In the genomic region with DNA sequence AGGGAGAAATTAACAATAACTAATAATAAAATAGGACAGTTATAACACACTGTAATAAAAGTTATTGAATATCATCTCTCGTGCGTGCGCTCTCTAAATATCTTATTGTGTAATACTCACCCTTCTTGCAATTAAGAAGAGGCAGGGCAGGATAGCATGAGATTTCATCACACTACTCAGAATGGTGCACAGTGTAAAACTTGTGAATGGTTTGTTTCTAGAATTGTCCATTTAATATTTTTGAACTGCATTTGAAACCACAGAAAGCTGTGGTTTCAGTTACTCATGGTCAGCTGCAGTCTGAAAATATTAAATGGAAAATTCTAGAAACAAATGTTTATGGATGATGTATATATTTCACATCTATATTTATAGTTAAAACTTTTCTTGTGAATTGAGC, we compare ENCODE assay signal across 18 cellular contexts.
A peak's percentile ranks its signal among the peaks of the same experiment; 100 is the strongest.
DNase-seq lines count a peak whose midpoint lies in the region; ATAC-seq, FAIRE-seq and TF ChIP-seq lines count a peak whose summit lies in the region.
"Had no signal": no experiment of that assay in that cellular context is flagged by ENCODE, and none has a peak within 500 bp of the region (broad histone marks: within the 10 kb centered on the region; RNA-seq: fewer than 3 reads in every experiment).

No MANE protein-coding gene starts in this region.

- H4K91ac ChIP-seq in IMR-90 (ENCODE audit: insufficient read depth, low read depth, low read length), result no peak overlapping the region

- ATAC-seq in GM21381 (IDR thresholded peaks at IDR 0.05; ENCODE audit: unreplicated experiment) (peak; percentile 67), IMR-90 (ENCODE audit: low read depth) (peak; percentile 51)
- ATAC-seq: activated CD4-positive, CD25-positive, alpha-beta regulatory T cell treated with anti-CD3 and anti-CD28 coated beads, Interleukin-2, amount 50 U/mL, for 24 hours had no signal

- BruUV-seq in IMR-90 (replicated peaks; lab: Mats Ljungman, UMichigan), result no TSS peak

- H3K23ac ChIP-seq in IMR-90 (ENCODE audit: low read depth, low read length), result no peak overlapping the region

- no peak overlapping the region for H4K8ac ChIP-seq in IMR-90 (ENCODE audit: low read depth in 2 of 2, low read length in 2 of 2)

- CTCF ChIA-PET in IMR-90 (lab: Yijun Ruan, JAX) (no interaction called here), HEK293T (lab: Yijun Ruan, JAX) (no interaction called here)

- H3K9me1 ChIP-seq in IMR-90 (ENCODE audit: insufficient read depth, low read length), result peaks cover 4% of the 10 kb centered on the region; the same call in 1 of the 2 replicates

- no peak overlapping the region for H2BK120ac ChIP-seq in IMR-90 (ENCODE audit: low read depth, low read length)

- peaks cover 1% of the 10 kb centered on the region; the same call in 1 of the 2 replicates for H3K4me1 ChIP-seq in IMR-90 (ENCODE audit: control insufficient read depth, insufficient read depth, low read length)

- H3K4ac ChIP-seq in IMR-90 (ENCODE audit: low read depth, low read length), result no peak overlapping the region

- no peak overlapping the region for H3K14ac ChIP-seq in IMR-90 (replicated peaks; ENCODE audit: low read depth, low read length)

- no peak for TF ChIP-seq RAD21 in IMR-90 (IDR thresholded peaks at IDR 0.05; ENCODE audit: low read length)

- H3K9me3 ChIP-seq in IMR-90 (ENCODE audit: control insufficient read depth, insufficient read depth, low read length), result no peaks in the 10 kb centered on the region

- no peaks in the 10 kb centered on the region for H3K36me3 ChIP-seq in IMR-90 (ENCODE audit: control insufficient read depth, insufficient read depth, low read length)

- no peak overlapping the region for H3K56ac ChIP-seq in IMR-90 (ENCODE audit: extremely low read depth, insufficient read depth, low read length)

- no peaks in the 10 kb centered on the region for H3K79me1 ChIP-seq in IMR-90 (ENCODE audit: low read depth in 1 of 2, low read length in 2 of 2)

- H2AK5ac ChIP-seq in IMR-90 (ENCODE audit: low read depth, low read length), result no peak overlapping the region

- no peaks in the 10 kb centered on the region for H3K27me3 ChIP-seq in IMR-90 (ENCODE audit: control insufficient read depth, insufficient read depth, low read length)

- no peak overlapping the region for H2AK9ac ChIP-seq in IMR-90 (replicated peaks; ENCODE audit: low read depth, low read length, poor library complexity)

- no peak overlapping the region for H2BK20ac ChIP-seq in IMR-90 (ENCODE audit: low read depth, low read length)

- no peak overlapping the region for H3K9ac ChIP-seq in IMR-90 (ENCODE audit: low read depth, low read length)

- peak; percentile 7 for DNase-seq in GM03348 (ENCODE audit: low spot score)
- DNase-seq in IMR-90, result peak; percentile 71
- peak; percentile 70 for DNase-seq in fibroblast of peridontal ligament (ENCODE audit: extremely low read depth)
- DNase-seq in HEK293T (ENCODE audit: extremely low spot score), result no peak
- DNase-seq in NCI-H1105 (lab: John Stamatoyannopoulos, UW), result no peak
- no peak for DNase-seq in frontal cortex (ENCODE audit: low spot score in 2 of 2)
- DNase-seq in HK-2 (ENCODE audit: unreplicated experiment), result no peak
- DNase-seq: activated effector memory CD4-positive, alpha-beta T cell treated with Interleukin-2 at 50 U/mL for 16 hours; anterior cingulate cortex; endodermal cell; NCI-H187 treated with DMSO at 0.1 percent for 48 hours; NCI-H446 treated with DMSO at 0.1 percent for 48 hours; occipital lobe; SHP77 treated with DMSO at 0.1 percent for 48 hours; stimulated activated CD4-positive, alpha-beta T cell treated with anti-CD3 and anti-CD28 coated beads, Interleukin-4, amount 100 ng/mL, for 4 hours; stimulated activated CD8-positive, alpha-beta memory T cell treated with anti-CD3 and anti-CD28 coated beads, Interleukin-4, amount 100 ng/mL, for 48 hours had no signal

- H3K18ac ChIP-seq in IMR-90 (ENCODE audit: low read depth, low read length), result no peak overlapping the region

- H4K20me1 ChIP-seq in IMR-90 (ENCODE audit: insufficient read depth, low read length), result no peaks in the 10 kb centered on the region

- no CpG with 5 or more reads among the region's 3 CpGs for WGBS in IMR-90 (ENCODE audit: extremely low coverage in 2 of 2, insufficient read length in 1 of 2), 2 experiments

- intact Hi-C loops in IMR-90 (cut with micrococcal nuclease), result no loop called here

- no peak overlapping the region for H2AFZ ChIP-seq in IMR-90 (replicated peaks; ENCODE audit: low read length, poor library complexity)

- H4K5ac ChIP-seq in IMR-90 (ENCODE audit: low read depth, low read length), result no peak overlapping the region

- in situ Hi-C loops in IMR-90 (cut with MboI; ENCODE audit: low sequenced_read_pairs), result no loop called here

- no peak overlapping the region for H3K4me2 ChIP-seq in IMR-90 (ENCODE audit: low read depth, low read length)

- POLR2A ChIA-PET in IMR-90 (lab: Charles Lee; ENCODE audit: unreplicated experiment), result no interaction called here
- POLR2A ChIA-PET in HEK293T (lab: Yijun Ruan, JAX), result no interaction called here

- no peak overlapping the region for H2BK5ac ChIP-seq in IMR-90 (ENCODE audit: low read depth, low read length, poor library complexity, severe bottlenecking)

- TF ChIP-seq CTCF in IMR-90 (conservative IDR thresholded peaks at IDR 0.05; ENCODE audit: low read depth, low read length), result no peak

- no peak for FAIRE-seq in frontal cortex (lab: Jason Lieb, UNC)

- H2BK15ac ChIP-seq in IMR-90 (ENCODE audit: low read depth, low read length), result no peak overlapping the region

- dilution Hi-C loops in IMR-90 (cut with HindIII; ENCODE audit: low sequenced_read_pairs, unreplicated experiment), result no loop called here

- TF ChIP-seq POLR2A in IMR-90 (IDR thresholded peaks at IDR 0.05; ENCODE audit: low read depth, low read length), result no peak

- no peak overlapping the region for H3K27ac ChIP-seq in IMR-90 (ENCODE audit: insufficient read depth, low read length)

- H3K4me3 ChIP-seq in IMR-90 (ENCODE audit: insufficient read depth, low read depth, low read length), result no peak overlapping the region

TF ChIP-seq in IMR-90, 13 proteins besides CTCF, POLR2A, EP300 and RAD21:
- TF ChIP-seq RCOR1 (IDR thresholded peaks at IDR 0.05; ENCODE audit: insufficient replicate concordance, low read length), result no peak
- peak; percentile 80 for TF ChIP-seq CEBPB (IDR thresholded peaks at IDR 0.05; ENCODE audit: low read depth, low read length)
- TF ChIP-seq CHD1 (IDR thresholded peaks at IDR 0.05; ENCODE audit: low read depth, low read length), result no peak
- TF ChIP-seq, protein P1, sequence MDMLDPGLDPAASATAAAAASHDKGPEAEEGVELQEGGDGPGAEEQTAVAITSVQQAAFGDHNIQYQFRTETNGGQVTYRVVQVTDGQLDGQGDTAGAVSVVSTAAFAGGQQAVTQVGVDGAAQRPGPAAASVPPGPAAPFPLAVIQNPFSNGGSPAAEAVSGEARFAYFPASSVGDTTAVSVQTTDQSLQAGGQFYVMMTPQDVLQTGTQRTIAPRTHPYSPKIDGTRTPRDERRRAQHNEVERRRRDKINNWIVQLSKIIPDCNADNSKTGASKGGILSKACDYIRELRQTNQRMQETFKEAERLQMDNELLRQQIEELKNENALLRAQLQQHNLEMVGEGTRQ (IDR thresholded peaks at IDR 0.05; ENCODE audit: low read depth, low read length), result no peak
- TF ChIP-seq SMC3 (IDR thresholded peaks at IDR 0.05; ENCODE audit: low read depth, low read length), result no peak
- no peak for TF ChIP-seq MAZ (IDR thresholded peaks at IDR 0.05; ENCODE audit: borderline replicate concordance, low read depth, low read length)

TF ChIP-seq in HEK293T, 16 proteins besides CTCF, POLR2A, EP300 and RAD21:
- no peak for TF ChIP-seq FOXM1 (IDR thresholded peaks at IDR 0.05; ENCODE audit: borderline replicate concordance)
- no peak for TF ChIP-seq BHLHE40 (IDR thresholded peaks at IDR 0.05; ENCODE audit: borderline replicate concordance)
- no peak for TF ChIP-seq FOXK2 (IDR thresholded peaks at IDR 0.05)
- TF ChIP-seq FOXA1 (IDR thresholded peaks at IDR 0.05), result no peak
- TF ChIP-seq NFRKB (IDR thresholded peaks at IDR 0.05), result no peak

Comparison
In these comparisons a context has a peak if more than half of its experiments do, and no peak if none do; other contexts are left out.
1. DNase-seq: peak in GM03348 (single experiment), IMR-90 (single experiment) and fibroblast of peridontal ligament (single experiment); none in HEK293T (single experiment), NCI-H1105 (single experiment), frontal cortex (0 of 2) and HK-2 (single experiment).